ENCODE assay signal across 19 cellular contexts in the genomic region with DNA sequence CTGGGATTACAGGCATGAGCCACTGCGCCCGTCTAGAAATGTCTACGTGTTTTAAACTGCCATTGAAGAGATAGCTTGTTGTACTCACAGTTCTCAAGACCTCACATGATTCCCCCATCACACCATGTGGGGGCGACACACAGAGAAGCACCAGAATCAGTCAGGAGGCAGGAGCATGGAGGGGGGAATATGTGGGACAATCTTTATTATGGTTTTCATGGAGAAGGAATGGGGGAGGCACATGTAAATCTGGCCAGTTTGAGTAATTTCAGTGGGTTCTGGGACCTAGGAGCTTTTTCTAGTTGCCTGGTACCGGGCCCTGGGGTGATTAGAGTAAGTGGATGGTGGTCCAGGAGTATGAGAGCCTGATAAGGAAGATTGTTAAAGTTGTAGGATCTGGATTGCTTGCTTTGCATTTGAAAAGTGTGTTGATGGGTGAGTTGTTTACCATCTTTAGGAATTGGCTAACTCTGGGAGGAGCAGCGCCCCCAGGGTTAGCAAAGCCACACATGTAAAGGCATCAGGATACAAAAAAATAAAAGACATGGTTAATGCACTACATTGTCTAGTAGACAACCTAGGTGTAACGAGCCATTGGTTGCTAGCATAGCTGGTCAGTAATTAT.
DNase-seq lines count a peak whose midpoint lies in the region; ATAC-seq and TF ChIP-seq lines count a peak whose summit lies in the region.
"Had no signal": no experiment of that assay in that cellular context is flagged by ENCODE, and none has a peak within 500 bp of the region (broad histone marks: within the 10 kb centered on the region; RNA-seq: fewer than 3 reads in every experiment).

No MANE protein-coding gene starts in this region.

- TF ChIP-seq CTCF in epithelial cell of proximal tubule (conservative IDR thresholded peaks at IDR 0.05; ENCODE audit: low read depth, low read length) = peak; percentile 16

- H3K4me3 ChIP-seq in epithelial cell of proximal tubule (ENCODE audit: low read depth, low read length) = no peak overlapping the region
- H3K4me3 ChIP-seq: coronary artery, upper lobe of left lung had no signal

- no peak for ATAC-seq in HG03159 (IDR thresholded peaks at IDR 0.05; ENCODE audit: unreplicated experiment)
- ATAC-seq: left colon had no signal

- DNase-seq in NCI-H82 (lab: John Stamatoyannopoulos, UW) (peak; percentile 7), NCI-H82 treated with DMSO at 0.1 percent for 48 hours (lab: John Stamatoyannopoulos, UW; ENCODE audit: unreplicated experiment) (no peak), NCI-H69 (lab: John Stamatoyannopoulos, UW) (peak; percentile 23), epithelial cell of proximal tubule (ENCODE audit: low read depth) (no peak), NCI-H226 (no peak), NCI-H1092 (lab: John Stamatoyannopoulos, UW) (no peak), NCI-H1105 (lab: John Stamatoyannopoulos, UW) (no peak)
- DNase-seq: activated CD4-positive, alpha-beta T cell treated with anti-CD3 and anti-CD28 coated beads, Interleukin-2, amount 50 U/mL, for 1 hour; COR-L47; HFFc6; left colon; naive B cell; NCI-H187; NCI-H526; small intestine; stimulated activated CD4-positive, alpha-beta T cell treated with anti-CD3 and anti-CD28 coated beads, Interleukin-2, amount 100 ng/mL, for 24 hours; upper lobe of left lung had no signal

Comparison
In these comparisons a context has a peak if more than half of its experiments do, and no peak if none do; other contexts are left out.
1. DNase-seq: peak in NCI-H82 (single experiment) and NCI-H69 (single experiment); none in NCI-H82 treated with DMSO at 0.1 percent for 48 hours (single experiment), epithelial cell of proximal tubule (single experiment), NCI-H226 (single experiment), NCI-H1092 (single experiment) and NCI-H1105 (single experiment).